9 cellular contexts compared by ENCODE assay signal in genomic region chr1:33470495-33471012, GRCh38. TPM values are rescaled to one million over a fixed set of nuclear protein-coding genes. Genes with fewer than 3 reads are reported as not detected.
A peak's percentile ranks its signal among the peaks of the same experiment; 100 is the strongest.
DNase-seq lines count a peak whose midpoint lies in the region; ATAC-seq and TF ChIP-seq lines count a peak whose summit lies in the region.
"Had no signal": no experiment of that assay in that cellular context is flagged by ENCODE, and none has a peak within 500 bp of the region (broad histone marks: within the 10 kb centered on the region; RNA-seq: fewer than 3 reads in every experiment).

No MANE protein-coding gene starts in this region.

- no peak for TF ChIP-seq EP300 in esophagus muscularis mucosa (IDR thresholded peaks at IDR 0.05)

- no peaks in the 10 kb centered on the region for H3K27me3 Mint-ChIP-seq in naive thymus-derived CD4-positive, alpha-beta T cell

- WGBS in IMR-90 (ENCODE audit: extremely low coverage in 2 of 2, insufficient read length in 1 of 2), 2 experiments: no CpG with 5 or more reads among the region's 11 CpGs
- 4% methylated on average over 11 of the region's 11 CpGs for WGBS in esophagus muscularis mucosa

- TF ChIP-seq RAD21 in IMR-90 (IDR thresholded peaks at IDR 0.05; ENCODE audit: low read length): peak; percentile 97

- H3K27me3 ChIP-seq in IMR-90 (ENCODE audit: control insufficient read depth, insufficient read depth, low read length) (no peaks in the 10 kb centered on the region), NT2/D1 (ENCODE audit: insufficient read depth, insufficient read length) (no peaks in the 10 kb centered on the region), esophagus muscularis mucosa (no peaks in the 10 kb centered on the region)
- H3K27me3 ChIP-seq in naive thymus-derived CD4-positive, alpha-beta T cell (ENCODE audit: control insufficient read depth in 2 of 2, insufficient read depth in 2 of 2, low read length in 2 of 2): no peaks in the 10 kb centered on the region

- peak overlapping the region; percentile 72 for H2BK5ac ChIP-seq in IMR-90 (ENCODE audit: low read depth, low read length, poor library complexity, severe bottlenecking)

- 0 out of 2 replicates have a peak, but pooled peaks have one; percentile 24 for TF ChIP-seq POLR2A in IMR-90 (IDR thresholded peaks at IDR 0.05; ENCODE audit: low read depth, low read length)
- no peak for TF ChIP-seq POLR2A in esophagus muscularis mucosa (IDR thresholded peaks at IDR 0.05; ENCODE audit: low read depth)

- dilution Hi-C loops in IMR-90 (cut with HindIII; ENCODE audit: low sequenced_read_pairs, unreplicated experiment): no loop called here

- peak; percentile 73 for ATAC-seq in IMR-90 (ENCODE audit: low read depth)
- peak; percentile 65 for ATAC-seq in naive thymus-derived CD4-positive, alpha-beta T cell

- H3K79me1 ChIP-seq in IMR-90 (ENCODE audit: low read depth in 1 of 2, low read length in 2 of 2): peaks cover 17 to 27% of the 10 kb centered on the region in 2 experiments

- H3K9me3 Mint-ChIP-seq in naive thymus-derived CD4-positive, alpha-beta T cell: no peaks in the 10 kb centered on the region
- H3K9me3 Mint-ChIP-seq: natural killer cell treated with Interleukin-12 subunit alpha and Interleukin-12 subunit beta and Interleukin-15 and Interleukin-18, amount 100 ng/mL, for 72 hours had no signal

- H2BK15ac ChIP-seq in IMR-90 (ENCODE audit: low read depth, low read length): peak overlapping the region; percentile 55; the same call in 1 of the 3 replicates

- H3K27ac Mint-ChIP-seq in naive thymus-derived CD4-positive, alpha-beta T cell: peak overlapping the region in 3 of 9 donors; percentile 3 to 56 (median 37)
- H3K27ac Mint-ChIP-seq: natural killer cell treated with Interleukin-12 subunit alpha and Interleukin-12 subunit beta and Interleukin-15 and Interleukin-18, amount 100 ng/mL, for 72 hours had no signal

- in situ Hi-C loops in IMR-90 (cut with MboI; ENCODE audit: low sequenced_read_pairs): no loop called here

- H2BK20ac ChIP-seq in IMR-90 (ENCODE audit: low read depth, low read length): peak overlapping the region; percentile 76; the same call in 1 of the 2 replicates

- TF ChIP-seq CTCF in IMR-90 (conservative IDR thresholded peaks at IDR 0.05; ENCODE audit: low read depth, low read length): peak; percentile 95
- peak; percentile 87 to 91 (median 88) for TF ChIP-seq CTCF in esophagus muscularis mucosa (IDR thresholded peaks at IDR 0.05)

- peak overlapping the region; percentile 70 for H3K4ac ChIP-seq in IMR-90 (ENCODE audit: low read depth, low read length)

- H3K4me1 ChIP-seq in IMR-90 (ENCODE audit: control insufficient read depth, insufficient read depth, low read length) (peaks cover 16% of the 10 kb centered on the region), NT2/D1 (ENCODE audit: insufficient read depth, insufficient read length) (peaks cover 12% of the 10 kb centered on the region), esophagus muscularis mucosa (peaks cover 27 to 68% (median 50%) of the 10 kb centered on the region in 4 donors)
- peaks cover 11 to 14% of the 10 kb centered on the region in 2 donors for H3K4me1 ChIP-seq in naive thymus-derived CD4-positive, alpha-beta T cell (ENCODE audit: control insufficient read depth in 2 of 2, insufficient read depth in 2 of 2, low read length in 2 of 2)

- peak overlapping the region; percentile 65 for H2BK120ac ChIP-seq in IMR-90 (ENCODE audit: low read depth, low read length)

- DNase-seq in GM04504 (ENCODE audit: low read depth) (peak; percentile 73), IMR-90 (peak; percentile 88), NT2/D1 (ENCODE audit: low read depth, low spot score) (peak; percentile 82), activated T-cell treated with anti-CD3 and anti-CD28 coated beads for 4 hours (peak; percentile 25), esophagus muscularis mucosa (ENCODE audit: extremely low spot score) (peak; percentile 96), cortex of kidney (lab: John Stamatoyannopoulos, UW) (no peak)
- peak in 8 of 9 donors; percentile 17 to 53 (median 44) for DNase-seq in naive thymus-derived CD4-positive, alpha-beta T cell
- DNase-seq in stimulated activated naive CD4-positive, alpha-beta T cell treated with Interleukin-2 at 50 U/mL for 16 hours (lab: John Stamatoyannopoulos, UW): peak; percentile 38

- H3K23ac ChIP-seq in IMR-90 (ENCODE audit: low read depth, low read length): no peak overlapping the region

- H3K27ac ChIP-seq in IMR-90 (ENCODE audit: insufficient read depth, low read length) (peak overlapping the region; percentile 58), esophagus muscularis mucosa (replicated peaks in 1 of 4) (peak overlapping the region; percentile 28 to 84 (median 80))
- no peak overlapping the region for H3K27ac ChIP-seq in naive thymus-derived CD4-positive, alpha-beta T cell (ENCODE audit: low read depth, low read length)

- H4K20me1 ChIP-seq in IMR-90 (ENCODE audit: insufficient read depth, low read length): no peaks in the 10 kb centered on the region

- H4K91ac ChIP-seq in IMR-90 (ENCODE audit: insufficient read depth, low read depth, low read length): 0 out of 2 replicates have a peak overlapping the region, but pooled peaks have one; percentile 3

- peak overlapping the region in 8 of 10 donors; percentile 1 to 52 (median 30) for H3K4me3 Mint-ChIP-seq in naive thymus-derived CD4-positive, alpha-beta T cell
- H3K4me3 Mint-ChIP-seq: natural killer cell treated with Interleukin-12 subunit alpha and Interleukin-12 subunit beta and Interleukin-15 and Interleukin-18, amount 100 ng/mL, for 72 hours had no signal

- peak overlapping the region in 1 of 2 experiments; percentile 74; a peak in 1 of 4 replicates for H4K8ac ChIP-seq in IMR-90 (ENCODE audit: low read depth in 2 of 2, low read length in 2 of 2)

- peak overlapping the region; percentile 38 for H2AK9ac ChIP-seq in IMR-90 (replicated peaks; ENCODE audit: low read depth, low read length, poor library complexity)

- H3K36me3 ChIP-seq in IMR-90 (ENCODE audit: control insufficient read depth, insufficient read depth, low read length) (no peaks in the 10 kb centered on the region), NT2/D1 (ENCODE audit: insufficient read depth, insufficient read length, low read length) (no peaks in the 10 kb centered on the region), esophagus muscularis mucosa (no peaks in the 10 kb centered on the region)
- no peaks in the 10 kb centered on the region for H3K36me3 ChIP-seq in naive thymus-derived CD4-positive, alpha-beta T cell (ENCODE audit: control insufficient read depth in 2 of 3, insufficient read depth in 3 of 3, low read length in 3 of 3)

- no TSS peak for BruUV-seq in IMR-90 (replicated peaks; lab: Mats Ljungman, UMichigan)

- peaks cover 27% of the 10 kb centered on the region for H3K9me1 ChIP-seq in IMR-90 (ENCODE audit: insufficient read depth, low read length)

- H3K56ac ChIP-seq in IMR-90 (ENCODE audit: extremely low read depth, insufficient read depth, low read length): no peak overlapping the region

- peak overlapping the region; percentile 93 for H2AFZ ChIP-seq in IMR-90 (replicated peaks; ENCODE audit: low read length, poor library complexity)

- intact Hi-C loops in IMR-90 (cut with micrococcal nuclease): loop anchor here (1.0 to 5.0 kb wide), 6 partner anchors 103 to 343 kb away; partner anchors contain the start of gene TRIM62
- intact Hi-C loops in esophagus muscularis mucosa (cut with DNase I): loop anchor here (5.0 to 10.0 kb wide), 4 partner anchors 38 to 346 kb away; partner anchors contain the start of gene PHC2
- intact Hi-C loops in naive thymus-derived CD4-positive, alpha-beta T cell (cut with micrococcal nuclease): loop anchor here (1.0 to 5.0 kb wide), 5 partner anchors 103 to 343 kb away; no protein-coding TSS in a partner anchor

- peak overlapping the region; percentile 35 for H3K18ac ChIP-seq in IMR-90 (ENCODE audit: low read depth, low read length)

- H4K5ac ChIP-seq in IMR-90 (ENCODE audit: low read depth, low read length): peak overlapping the region; percentile 58

- H3K9me3 ChIP-seq in IMR-90 (ENCODE audit: control insufficient read depth, insufficient read depth, low read length) (no peaks in the 10 kb centered on the region), NT2/D1 (ENCODE audit: insufficient read depth, low read length) (no peaks in the 10 kb centered on the region), esophagus muscularis mucosa (no peaks in the 10 kb centered on the region)
- H3K9me3 ChIP-seq in naive thymus-derived CD4-positive, alpha-beta T cell (ENCODE audit: control insufficient read depth in 2 of 3, low read length in 3 of 3): no peaks in the 10 kb centered on the region

- no peak overlapping the region for H3K4me3 ChIP-seq in IMR-90 (ENCODE audit: insufficient read depth, low read depth, low read length)
- H3K4me3 ChIP-seq in NT2/D1 (ENCODE audit: insufficient read length, low read depth): no peak overlapping the region
- no peak overlapping the region for H3K4me3 ChIP-seq in esophagus muscularis mucosa
- H3K4me3 ChIP-seq in naive thymus-derived CD4-positive, alpha-beta T cell (ENCODE audit: low read length): no peak overlapping the region

- peak overlapping the region; percentile 46 for H3K4me2 ChIP-seq in IMR-90 (ENCODE audit: low read depth, low read length)

- H3K4me1 Mint-ChIP-seq in naive thymus-derived CD4-positive, alpha-beta T cell: peaks cover 20 to 39% (median 30%) of the 10 kb centered on the region in 7 donors

- peak overlapping the region; percentile 41; the same call in 1 of the 2 replicates for H3K9ac ChIP-seq in IMR-90 (ENCODE audit: low read depth, low read length)
- H3K9ac ChIP-seq in NT2/D1 (ENCODE audit: insufficient read length, low read depth): no peak overlapping the region

- CTCF ChIA-PET in IMR-90 (lab: Yijun Ruan, JAX): interaction anchor here (0.6 to 3.1 kb wide), 7 partner anchors 12 to 175 kb away, joined by 3 to 26 read pairs (median 8); no protein-coding TSS in a partner anchor
- CTCF ChIA-PET in naive thymus-derived CD4-positive, alpha-beta T cell (lab: Charles Lee): interaction anchor here (0.8 to 1.6 kb wide), 6 partner anchors 10 to 175 kb away, joined by 3 to 8 read pairs (median 4); no protein-coding TSS in a partner anchor

- H2AK5ac ChIP-seq in IMR-90 (ENCODE audit: low read depth, low read length): peak overlapping the region; percentile 29; the same call in 1 of the 2 replicates

- POLR2A ChIA-PET in IMR-90 (lab: Charles Lee; ENCODE audit: unreplicated experiment): no interaction called here
- POLR2A ChIA-PET in naive thymus-derived CD4-positive, alpha-beta T cell (lab: Charles Lee): no interaction called here

- no peaks in the 10 kb centered on the region for H3K36me3 Mint-ChIP-seq in naive thymus-derived CD4-positive, alpha-beta T cell
- H3K36me3 Mint-ChIP-seq: natural killer cell treated with Interleukin-12 subunit alpha and Interleukin-12 subunit beta and Interleukin-15 and Interleukin-18, amount 100 ng/mL, for 72 hours had no signal

- peak overlapping the region; percentile 46; the same call in 1 of the 2 replicates for H3K14ac ChIP-seq in IMR-90 (replicated peaks; ENCODE audit: low read depth, low read length)

RNA-seq across cellular contexts. Expression of gene ZSCAN20, which starts 1.9 kb away (rescaled TPM):
- total RNA-seq in IMR-90 (2012; rRNA removed): 8.1 and 11.1 TPM in 2 replicates
- 1.9 and 2.1 TPM in 2 replicates for polyA plus RNA-seq in IMR-90 (2012; rRNA removed)
- polyA plus RNA-seq in IMR-90 (2012; cell fraction: cytosol; rRNA removed): 0.79 and 0.81 TPM in 2 replicates
- polyA plus RNA-seq in IMR-90 (2012; cell fraction: nucleus; rRNA removed; ENCODE audit: low replicate concordance): 3.0 and 5.9 TPM in 2 replicates
- 1 to 10 TPM; 6.6 to 8.2 (median 7.7) TPM for total RNA-seq in esophagus muscularis mucosa
- 1 to 10 TPM in 4 of 5 experiments, under 1 TPM in 1; 0.77 to 3.0 (median 2.6) TPM for total RNA-seq in naive thymus-derived CD4-positive, alpha-beta T cell
- polyA plus RNA-seq in naive thymus-derived CD4-positive, alpha-beta T cell: 1 to 10 TPM in 1 of 2 donors, under 1 TPM in 1; 0.84 to 1.2 TPM

RNA-seq across cellular contexts. Expression of gene PHC2, which starts 39.7 kb away (rescaled TPM):
- total RNA-seq in IMR-90 (2012; rRNA removed) (43.3 and 46.4 TPM in 2 replicates), esophagus muscularis mucosa (100 to 1,000 TPM; 104 to 274 (median 201) TPM)
- 86.3 and 98.1 TPM in 2 replicates for polyA plus RNA-seq in IMR-90 (2012; rRNA removed)
- polyA plus RNA-seq in IMR-90 (2012; cell fraction: cytosol; rRNA removed): 91.9 and 128 TPM in 2 replicates
- polyA plus RNA-seq in IMR-90 (2012; cell fraction: nucleus; rRNA removed; ENCODE audit: low replicate concordance): 110 and 133 TPM in 2 replicates
- total RNA-seq in naive thymus-derived CD4-positive, alpha-beta T cell: 10 to 100 TPM; 31.9 to 45.5 (median 35.4) TPM
- 10 to 100 TPM in 1 of 2 donors, 1 to 10 TPM in 1; 10.0 to 18.1 TPM for polyA plus RNA-seq in naive thymus-derived CD4-positive, alpha-beta T cell
